24 cellular contexts compared by ENCODE assay signal in genomic region chr3:29067014-29067413, GRCh38.
A peak's percentile ranks its signal among the peaks of the same experiment; 100 is the strongest.
DNase-seq lines count a peak whose midpoint lies in the region; ATAC-seq lines count a peak whose summit lies in the region.
"Had no signal": no experiment of that assay in that cellular context is flagged by ENCODE, and none has a peak within 500 bp of the region (broad histone marks: within the 10 kb centered on the region; RNA-seq: fewer than 3 reads in every experiment).

No MANE protein-coding gene starts in this region.

- intact Hi-C loops in sciatic nerve (cut with DNase I): no loop called here
- intact Hi-C loops in activated T-helper 1 cell treated with anti-CD3 and anti-CD28 coated beads, Interleukin-12 subunit alpha, Interleukin-12 subunit beta, Interleukin-2, Interleukin-4 antibody, amounts not matched to agents 30 ng/mL and 10 ng/mL and 1 ng/mL, durations not matched to agents 14 hours and 24 hours and 36 hours (cut with micrococcal nuclease): no loop called here

- ATAC-seq in sciatic nerve: no peak
- no peak for ATAC-seq in HG02588 (IDR thresholded peaks at IDR 0.05; ENCODE audit: unreplicated experiment)
- ATAC-seq: activated T-cell treated with anti-CD3 and anti-CD28 coated beads, Interleukin-2, amount 50 U/mL, for 72 hours; CD8-positive, alpha-beta T cell; mucosa of descending colon; T-helper 17 cell; WTC11 had no signal

- peak overlapping the region; percentile 25; the same call in 1 of the 2 replicates for H3K27ac ChIP-seq in ACC112 (ENCODE audit: low read depth, low read length)
- H3K27ac ChIP-seq: left ventricle myocardium inferior, neural progenitor cell, spleen, suprapubic skin had no signal

- no peaks in the 10 kb centered on the region for H3K27me3 ChIP-seq in ACC112 (ENCODE audit: insufficient read depth, low read length)
- H3K27me3 ChIP-seq: neural progenitor cell, spleen, suprapubic skin had no signal

- no peak overlapping the region for H3K4me3 Mint-ChIP-seq in activated T-helper 1 cell treated with anti-CD3 and anti-CD28 coated beads, Interleukin-12 subunit alpha, Interleukin-12 subunit beta, Interleukin-2, Interleukin-4 antibody, amounts not matched to agents 30 ng/mL and 10 ng/mL and 1 ng/mL, durations not matched to agents 14 hours and 24 hours and 36 hours
- H3K4me3 Mint-ChIP-seq: activated naive CD8-positive, alpha-beta T cell; activated T-cell treated with anti-CD3 and anti-CD28 coated beads, Interleukin-2, amount 50 U/mL, for 72 hours; CD8-positive, alpha-beta T cell; dendritic cell treated with granulocyte-macrophage colony-stimulating factor and Interleukin-4, amounts not matched to agents 40 ng/mL and 50 ng/mL, for 4 days; neural progenitor cell; T-helper 17 cell; WTC11 had no signal

- H3K27me3 Mint-ChIP-seq in activated T-helper 1 cell treated with anti-CD3 and anti-CD28 coated beads, Interleukin-12 subunit alpha, Interleukin-12 subunit beta, Interleukin-2, Interleukin-4 antibody, amounts not matched to agents 30 ng/mL and 10 ng/mL and 1 ng/mL, durations not matched to agents 14 hours and 24 hours and 36 hours (ENCODE audit: insufficient read depth): no peaks in the 10 kb centered on the region
- H3K27me3 Mint-ChIP-seq: activated naive CD8-positive, alpha-beta T cell; dendritic cell treated with granulocyte-macrophage colony-stimulating factor and Interleukin-4, amounts not matched to agents 40 ng/mL and 50 ng/mL, for 4 days; T-helper 17 cell had no signal

- no peaks in the 10 kb centered on the region for H3K79me2 ChIP-seq in ACC112 (ENCODE audit: control insufficient read depth, insufficient read depth, low read length, unreplicated experiment)

- H2AFZ ChIP-seq in ACC112 (ENCODE audit: low read length, unreplicated experiment): no peak overlapping the region
- H2AFZ ChIP-seq: neural progenitor cell had no signal

- H3K27ac Mint-ChIP-seq in activated T-helper 1 cell treated with anti-CD3 and anti-CD28 coated beads, Interleukin-12 subunit alpha, Interleukin-12 subunit beta, Interleukin-2, Interleukin-4 antibody, amounts not matched to agents 30 ng/mL and 10 ng/mL and 1 ng/mL, durations not matched to agents 14 hours and 24 hours and 36 hours: no peak overlapping the region
- H3K27ac Mint-ChIP-seq: activated naive CD8-positive, alpha-beta T cell; activated T-cell treated with anti-CD3 and anti-CD28 coated beads, Interleukin-2, amount 50 U/mL, for 72 hours; CD8-positive, alpha-beta T cell; dendritic cell treated with granulocyte-macrophage colony-stimulating factor and Interleukin-4, amounts not matched to agents 40 ng/mL and 50 ng/mL, for 4 days; neural progenitor cell; T-helper 17 cell; WTC11 had no signal

- DNase-seq in HT1080 (ENCODE audit: low read depth) (peak; percentile 30), astrocyte of the hippocampus (ENCODE audit: low read depth, low spot score) (peak; percentile 11), glomerular visceral epithelial cell (ENCODE audit: extremely low spot score) (peak; percentile 5), sciatic nerve (ENCODE audit: low spot score) (no peak), KG1 (lab: John Stamatoyannopoulos, UW) (no peak)
- no peak for DNase-seq in activated T-helper 1 cell treated with anti-CD3 and anti-CD28 coated beads, Interleukin-12 subunit alpha, Interleukin-12 subunit beta, Interleukin-2, Interleukin-4 antibody, amounts not matched to agents 30 ng/mL and 10 ng/mL and 1 ng/mL, durations not matched to agents 14 hours and 24 hours and 36 hours (ENCODE audit: low spot score)
- DNase-seq: activated CD8-positive, alpha-beta memory T cell treated with anti-CD3 and anti-CD28 coated beads for 24 hours; activated T-cell treated with anti-CD3 and anti-CD28 coated beads, Interleukin-2, amount 50 U/mL, for 72 hours; CD8-positive, alpha-beta T cell; DMS79; glutamatergic neuron; left ventricle myocardium inferior; mucosa of descending colon; NCI-H1417; NCI-H526 treated with DMSO at 0.1 percent for 48 hours; spleen; T-helper 17 cell had no signal

- no peaks in the 10 kb centered on the region for H3K36me3 Mint-ChIP-seq in activated T-helper 1 cell treated with anti-CD3 and anti-CD28 coated beads, Interleukin-12 subunit alpha, Interleukin-12 subunit beta, Interleukin-2, Interleukin-4 antibody, amounts not matched to agents 30 ng/mL and 10 ng/mL and 1 ng/mL, durations not matched to agents 14 hours and 24 hours and 36 hours (ENCODE audit: low read depth)
- H3K36me3 Mint-ChIP-seq: activated naive CD8-positive, alpha-beta T cell; CD8-positive, alpha-beta T cell; neural progenitor cell; WTC11 had no signal

- peaks cover 23% of the 10 kb centered on the region for H3K4me1 ChIP-seq in ACC112 (ENCODE audit: control insufficient read depth, insufficient read depth, low read length, unreplicated experiment)
- H3K4me1 ChIP-seq: spleen had no signal

- H3K36me3 ChIP-seq in ACC112 (ENCODE audit: insufficient read depth, low read length): no peaks in the 10 kb centered on the region
- H3K36me3 ChIP-seq: left ventricle myocardium inferior, spleen, suprapubic skin had no signal

- H3K9me3 Mint-ChIP-seq in activated T-helper 1 cell treated with anti-CD3 and anti-CD28 coated beads, Interleukin-12 subunit alpha, Interleukin-12 subunit beta, Interleukin-2, Interleukin-4 antibody, amounts not matched to agents 30 ng/mL and 10 ng/mL and 1 ng/mL, durations not matched to agents 14 hours and 24 hours and 36 hours: peaks cover 21% of the 10 kb centered on the region
- H3K9me3 Mint-ChIP-seq: CD8-positive, alpha-beta T cell had no signal

- no peak overlapping the region for H3K4me3 ChIP-seq in ACC112 (ENCODE audit: low read depth, low read length)
- H3K4me3 ChIP-seq: left ventricle myocardium inferior, mucosa of descending colon, neural progenitor cell, spleen, suprapubic skin had no signal

- no peaks in the 10 kb centered on the region for H3K4me1 Mint-ChIP-seq in activated T-helper 1 cell treated with anti-CD3 and anti-CD28 coated beads, Interleukin-12 subunit alpha, Interleukin-12 subunit beta, Interleukin-2, Interleukin-4 antibody, amounts not matched to agents 30 ng/mL and 10 ng/mL and 1 ng/mL, durations not matched to agents 14 hours and 24 hours and 36 hours (ENCODE audit: low read depth)
- H3K4me1 Mint-ChIP-seq: T-helper 17 cell had no signal

Comparison
In these comparisons a context has a peak if more than half of its experiments do, and no peak if none do; other contexts are left out.
1. DNase-seq: peak in HT1080 (single experiment), astrocyte of the hippocampus (single experiment) and glomerular visceral epithelial cell (single experiment); none in sciatic nerve (single experiment), KG1 (single experiment) and activated T-helper 1 cell treated with anti-CD3 and anti-CD28 coated beads, Interleukin-12 subunit alpha, Interleukin-12 subunit beta, Interleukin-2, Interleukin-4 antibody, amounts not matched to agents 30 ng/mL and 10 ng/mL and 1 ng/mL, durations not matched to agents 14 hours and 24 hours and 36 hours (single experiment).